27 cellular contexts compared by ENCODE assay signal in the genomic region with DNA sequence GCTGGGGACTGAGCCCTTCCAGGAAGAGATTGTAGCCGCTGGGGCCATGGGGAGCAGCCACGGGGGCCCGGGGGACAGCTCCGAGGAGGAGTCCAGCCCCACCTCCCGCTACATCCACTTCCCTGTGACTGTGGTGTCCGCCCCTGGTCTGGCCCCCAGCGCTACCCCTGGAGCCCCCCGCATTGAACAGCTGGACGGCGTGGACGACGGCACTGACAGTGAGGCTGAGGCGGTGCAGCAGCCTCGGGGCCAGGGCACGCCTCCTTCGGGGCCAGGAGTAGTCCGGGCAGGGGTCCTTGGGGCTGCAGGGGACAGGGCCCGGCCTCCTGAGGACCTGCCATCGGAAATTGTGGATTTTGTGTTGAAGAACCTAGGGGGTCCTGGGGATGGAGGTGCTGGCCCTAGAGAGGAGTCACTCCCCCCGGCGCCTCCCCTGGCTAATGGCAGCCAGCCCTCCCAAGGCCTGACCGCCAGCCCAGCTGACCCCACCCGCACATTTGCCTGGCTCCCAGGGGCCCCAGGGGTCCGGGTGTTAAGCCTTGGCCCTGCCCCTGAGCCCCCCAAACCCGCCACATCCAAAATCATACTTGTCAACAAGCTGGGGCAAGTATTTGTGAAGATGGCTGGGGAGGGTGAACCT.
"Had no signal": no experiment of that assay in that cellular context is flagged by ENCODE, and none has a peak within 500 bp of the region (broad histone marks: within the 10 kb centered on the region; RNA-seq: fewer than 3 reads in every experiment).

No MANE protein-coding gene starts in this region.

- H3K4me1 ChIP-seq: gastrocnemius medialis, tibial artery had no signal

- H3K27ac ChIP-seq: coronary artery, dorsolateral prefrontal cortex, gastrocnemius medialis, suprapubic skin, tibial artery had no signal

- H3K9me3 ChIP-seq: gastrocnemius medialis, suprapubic skin, tibial artery had no signal

- H3K9me3 Mint-ChIP-seq: activated CD4-positive, alpha-beta memory T cell treated with anti-CD3 and anti-CD28 coated beads, Interleukin-2, amount 10 ng/mL, durations not matched to agents 7 days and 5 days; activated CD4-positive, alpha-beta T cell treated with anti-CD3 and anti-CD28 coated beads, Interleukin-2, amount 10 ng/mL, durations not matched to agents 7 days and 5 days; activated naive CD4-positive, alpha-beta T cell treated with anti-CD3 and anti-CD28 coated beads, Interleukin-2, amount 50 U/mL, for 24 hours; activated T-cell treated with anti-CD3 and anti-CD28 coated beads, Interleukin-2, amount 50 U/mL, for 4 hours; activated T-helper 17 cell treated with anti-CD3 and anti-CD28 coated beads, Interleukin-2, amount 50 U/mL, for 72 hours; mesothelial cell of epicardium; naive B cell had no signal

- H3K4me3 Mint-ChIP-seq: activated CD4-positive, alpha-beta memory T cell treated with anti-CD3 and anti-CD28 coated beads, Interleukin-2, amount 10 ng/mL, durations not matched to agents 7 days and 5 days; activated CD4-positive, alpha-beta T cell treated with anti-CD3 and anti-CD28 coated beads, Interleukin-2, amount 10 ng/mL, durations not matched to agents 7 days and 5 days; activated naive CD4-positive, alpha-beta T cell treated with anti-CD3 and anti-CD28 coated beads, Interleukin-2, amount 50 U/mL, for 24 hours; activated T-cell treated with anti-CD3 and anti-CD28 coated beads, Interleukin-2, amount 50 U/mL, for 4 hours; activated T-helper 17 cell treated with anti-CD3 and anti-CD28 coated beads, Interleukin-2, amount 50 U/mL, for 72 hours; mesothelial cell of epicardium; naive B cell had no signal

- DNase-seq: activated CD4-positive, alpha-beta memory T cell treated with anti-CD3 and anti-CD28 coated beads, Interleukin-2, amount 10 ng/mL, durations not matched to agents 7 days and 5 days; activated CD4-positive, alpha-beta T cell treated with anti-CD3 and anti-CD28 coated beads, Interleukin-2, amount 10 ng/mL, durations not matched to agents 7 days and 5 days; activated CD4-positive, CD25-positive, alpha-beta regulatory T cell treated with anti-CD3 and anti-CD28 coated beads, Interleukin-2, amount 50 U/mL, for 72 hours; activated gamma-delta T cell treated with Interleukin-2 at 50 U/mL for 16 hours; activated T-cell treated with anti-CD3 and anti-CD28 coated beads, Interleukin-2, amount 50 U/mL, for 4 hours; anterior cingulate cortex; cerebellar nuclear complex; dorsolateral prefrontal cortex; effector memory CD4-positive, alpha-beta T cell; erythroblast; gastrocnemius medialis; glutamatergic neuron; islet precursor cell; left colon; naive B cell; nucleus accumbens; posterior cingulate gyrus; stimulated activated CD4-positive, alpha-beta T cell treated with anti-CD3 and anti-CD28 coated beads, Interleukin-12 subunit alpha, Interleukin-12 subunit beta, amount 100 ng/mL, for 4 hours; stimulated activated CD4-positive, alpha-beta T cell treated with anti-CD3 and anti-CD28 coated beads, Interleukin-4, amount 100 ng/mL, for 1 hour; T-helper 2 cell; tibial artery had no signal

- H3K27ac Mint-ChIP-seq: activated CD4-positive, alpha-beta memory T cell treated with anti-CD3 and anti-CD28 coated beads, Interleukin-2, amount 10 ng/mL, durations not matched to agents 7 days and 5 days; activated CD4-positive, alpha-beta T cell treated with anti-CD3 and anti-CD28 coated beads, Interleukin-2, amount 10 ng/mL, durations not matched to agents 7 days and 5 days; activated naive CD4-positive, alpha-beta T cell treated with anti-CD3 and anti-CD28 coated beads, Interleukin-2, amount 50 U/mL, for 24 hours; activated T-helper 17 cell treated with anti-CD3 and anti-CD28 coated beads, Interleukin-2, amount 50 U/mL, for 72 hours; mesothelial cell of epicardium had no signal

- H3K4me3 ChIP-seq: coronary artery, dorsolateral prefrontal cortex, gastrocnemius medialis, skin epidermis, suprapubic skin, tibial artery had no signal

- H3K27me3 Mint-ChIP-seq: activated CD4-positive, alpha-beta memory T cell treated with anti-CD3 and anti-CD28 coated beads, Interleukin-2, amount 10 ng/mL, durations not matched to agents 7 days and 5 days; activated CD4-positive, alpha-beta T cell treated with anti-CD3 and anti-CD28 coated beads, Interleukin-2, amount 10 ng/mL, durations not matched to agents 7 days and 5 days; activated naive CD4-positive, alpha-beta T cell treated with anti-CD3 and anti-CD28 coated beads, Interleukin-2, amount 50 U/mL, for 24 hours; activated T-helper 17 cell treated with anti-CD3 and anti-CD28 coated beads, Interleukin-2, amount 50 U/mL, for 72 hours; naive B cell had no signal

- ATAC-seq: activated T-cell treated with anti-CD3 and anti-CD28 coated beads, Interleukin-2, amount 50 U/mL, for 4 hours; activated T-helper 17 cell treated with anti-CD3 and anti-CD28 coated beads, Interleukin-2, amount 50 U/mL, for 72 hours; gastrocnemius medialis; left colon had no signal

- H3K27me3 ChIP-seq: dorsolateral prefrontal cortex, gastrocnemius medialis, suprapubic skin, tibial artery had no signal

- H3K4me1 Mint-ChIP-seq: mesothelial cell of epicardium had no signal
